In genomic region chr13:29319451-29319850, GRCh38 we compare ENCODE assay signal across 15 cellular contexts.
DNase-seq lines count a peak whose midpoint lies in the region; FAIRE-seq and TF ChIP-seq lines count a peak whose summit lies in the region.
"Had no signal": no experiment of that assay in that cellular context is flagged by ENCODE, and none has a peak within 500 bp of the region (broad histone marks: within the 10 kb centered on the region; RNA-seq: fewer than 3 reads in every experiment).

No MANE protein-coding gene starts in this region.

- CTCF ChIA-PET in H1 (lab: Charles Lee; ENCODE audit: partially characterized antibody): interaction anchor here (0.6 to 2.0 kb wide), 7 partner anchors 15 to 514 kb away, joined by 3 to 6 read pairs (median 3); no protein-coding TSS in a partner anchor

- H3K27ac ChIP-seq in H1 (ENCODE audit: low read depth, low read length): no peak overlapping the region

- no peak overlapping the region for H2BK120ac ChIP-seq in H1 (replicated peaks; ENCODE audit: low read depth, low read length)

- H3K23me2 ChIP-seq in H1 (ENCODE audit: low read depth, low read length): no peaks in the 10 kb centered on the region

- H2AFZ ChIP-seq in H1 (ENCODE audit: low read length): no peak overlapping the region

- no peak overlapping the region for H3K4ac ChIP-seq in H1 (replicated peaks; ENCODE audit: insufficient read length, low read depth, low read length)

- no peak overlapping the region for H2AK5ac ChIP-seq in H1 (ENCODE audit: low read depth, low read length)

- no peak for FAIRE-seq in H1 (lab: Jason Lieb, UNC)
- FAIRE-seq: D721Med had no signal

- no peak overlapping the region for H2BK5ac ChIP-seq in H1 (ENCODE audit: low read depth, low read length)

- H3K56ac ChIP-seq in H1 (replicated peaks; ENCODE audit: insufficient read length, low read depth, low read length): no peak overlapping the region

- H3K14ac ChIP-seq in H1 (ENCODE audit: insufficient read length): no peak overlapping the region

- no peaks in the 10 kb centered on the region for H3K36me3 ChIP-seq in H1 (ENCODE audit: control insufficient read depth in 2 of 4, insufficient read depth in 4 of 4, low read length in 3 of 4)
- H3K36me3 ChIP-seq: BE2C had no signal

- no peak for TF ChIP-seq POLR2A in H1 (IDR thresholded peaks at IDR 0.05; ENCODE audit: control extremely low read depth in 1 of 2, low read depth in 2 of 2, low read length in 2 of 2)

- H4K91ac ChIP-seq in H1 (replicated peaks; ENCODE audit: insufficient read length, low read length): no peak overlapping the region

- peak; percentile 62 to 78 (median 66) for TF ChIP-seq CTCF in H1 (IDR thresholded peaks at IDR 0.05; ENCODE audit: control extremely low read depth in 1 of 3, insufficient read depth in 1 of 3, low read depth in 1 of 3, low read length in 3 of 3)

- H2BK12ac ChIP-seq in H1 (ENCODE audit: low read depth, low read length): no peak overlapping the region

- no peak overlapping the region for H3K4me2 ChIP-seq in H1 (ENCODE audit: insufficient read depth in 1 of 2, low read depth in 2 of 2, low read length in 2 of 2)

- WGBS in H1 (ENCODE audit: extremely low coverage in 1 of 2, insufficient coverage in 1 of 2, insufficient read length in 1 of 2, insufficient replicate concordance in 2 of 2, low coverage in 1 of 2, low lambda C conversion rate in 2 of 2, missing lambda C conversion rate in 1 of 2), 2 experiments: 70% methylated on average over 9 of the region's 9 CpGs; no CpG with 5 or more reads in 1 of the 2 experiments

- H3K18ac ChIP-seq in H1 (ENCODE audit: extremely low read depth, low read length): no peak overlapping the region

- H4K20me1 ChIP-seq in H1 (replicated peaks in 1 of 2; ENCODE audit: control insufficient read depth in 1 of 2, insufficient read depth in 2 of 2, low read length in 2 of 2): no peaks in the 10 kb centered on the region

- H3K79me1 ChIP-seq in H1 (ENCODE audit: low read depth, low read length): no peaks in the 10 kb centered on the region

- no peak overlapping the region for H2BK15ac ChIP-seq in H1 (ENCODE audit: low read length)

- no peak overlapping the region for H4K5ac ChIP-seq in H1 (ENCODE audit: insufficient read length, low read depth, low read length)

- H3K4me1 ChIP-seq in H1 (replicated peaks in 1 of 4; ENCODE audit: control insufficient read depth in 3 of 4, insufficient read depth in 4 of 4, low read length in 3 of 4): peaks cover 0 to 2% (median 0%) of the 10 kb centered on the region in 4 experiments; a peak in 1 of 7 replicates
- H3K4me1 ChIP-seq: BE2C had no signal

- no peak for TF ChIP-seq EP300 in H1 (IDR thresholded peaks at IDR 0.05; ENCODE audit: borderline replicate concordance in 1 of 2, low read depth in 2 of 2, low read length in 2 of 2)

- POLR2A ChIA-PET in H1 (lab: Charles Lee; ENCODE audit: partially characterized antibody): no interaction called here

- H2BK20ac ChIP-seq in H1 (ENCODE audit: low read length): no peak overlapping the region

- H4K8ac ChIP-seq in H1 (ENCODE audit: extremely low read depth, insufficient read depth, low read length): no peak overlapping the region

- H3K27me3 ChIP-seq in H1 (replicated peaks in 1 of 4; ENCODE audit: control insufficient read depth in 3 of 4, extremely low read depth in 1 of 4, insufficient read depth in 3 of 4, low read length in 3 of 4): no peaks in the 10 kb centered on the region

- DNase-seq in SHP77 (lab: John Stamatoyannopoulos, UW) (peak; percentile 10 to 28), H1 (ENCODE audit: low read depth in 1 of 2, low spot score in 2 of 2) (peak; percentile 15 to 53), myocyte (ENCODE audit: low read depth) (peak; percentile 2), kidney glomerular epithelial cell (lab: John Stamatoyannopoulos, UW) (no peak), NCI-H1092 treated with DMSO at 0.1 percent for 48 hours (lab: John Stamatoyannopoulos, UW) (no peak)
- no peak for DNase-seq in activated T-cell treated with anti-CD3 and anti-CD28 coated beads, Interleukin-2, amount 50 U/mL, for 48 hours
- DNase-seq in activated CD8-positive, alpha-beta memory T cell treated with anti-CD3 and anti-CD28 coated beads, Interleukin-2, amount 50 U/mL, for 4 hours: no peak
- DNase-seq: BE2C; CD8-positive, alpha-beta T cell; GOT3; NCI-H146; NCI-H2081 treated with DMSO at 0.1 percent for 48 hours; NCI-H524 treated with DMSO at 0.1 percent for 48 hours; OCI-M1 had no signal

- no peaks in the 10 kb centered on the region for H3K9me3 ChIP-seq in H1 (ENCODE audit: insufficient read depth in 2 of 2, low read depth in 1 of 2, low read length in 1 of 2)
- H3K9me3 ChIP-seq: BE2C had no signal

- peak; percentile 53 to 59 for TF ChIP-seq RAD21 in H1 (IDR thresholded peaks at IDR 0.05 in 1 of 2, conservative IDR thresholded peaks at IDR 0.05 in 1 of 2; ENCODE audit: low read depth in 2 of 2, low read length in 2 of 2)

- no peak overlapping the region for H3K4me3 ChIP-seq in H1 (ENCODE audit: extremely low read depth in 1 of 4, insufficient read depth in 2 of 4, low read depth in 3 of 4, low read length in 4 of 4)

- H3K23ac ChIP-seq in H1 (ENCODE audit: insufficient read length): no peak overlapping the region

- H3K9ac ChIP-seq in H1 (replicated peaks in 1 of 4; ENCODE audit: extremely low read depth in 1 of 4, low read depth in 3 of 4, low read length in 3 of 4): no peak overlapping the region

- no peaks in the 10 kb centered on the region for H3K79me2 ChIP-seq in H1 (ENCODE audit: control insufficient read depth in 1 of 2, insufficient read depth in 2 of 2, low read length in 2 of 2)

TF ChIP-seq in H1, 55 proteins besides CTCF, POLR2A, EP300 and RAD21:
- TF ChIP-seq TAF1 (IDR thresholded peaks at IDR 0.05; ENCODE audit: low read depth, low read length) (no peak), EGR1 (IDR thresholded peaks at IDR 0.05; ENCODE audit: borderline replicate concordance, low read depth, low read length) (no peak), GABPA (IDR thresholded peaks at IDR 0.05; ENCODE audit: borderline replicate concordance, insufficient read depth, low read length) (no peak), MAX (IDR thresholded peaks at IDR 0.05) (0 out of 2 replicates have a peak, but pooled peaks have one; percentile 32)

Comparison
In these comparisons a context has a peak if more than half of its experiments do, and no peak if none do; other contexts are left out.
1. DNase-seq: peak in SHP77 (2 of 2), H1 (2 of 2) and myocyte (single experiment); none in activated T-cell treated with anti-CD3 and anti-CD28 coated beads, Interleukin-2, amount 50 U/mL, for 48 hours (0 of 2), kidney glomerular epithelial cell (single experiment), activated CD8-positive, alpha-beta memory T cell treated with anti-CD3 and anti-CD28 coated beads, Interleukin-2, amount 50 U/mL, for 4 hours (single experiment) and NCI-H1092 treated with DMSO at 0.1 percent for 48 hours (single experiment).